In genomic region chr17:3482851-3483250, GRCh38 we compare ENCODE assay signal across 15 cellular contexts. TPM values are rescaled to one million over a fixed set of nuclear protein-coding genes. Genes with fewer than 3 reads are reported as not detected.
A peak's percentile ranks its signal among the peaks of the same experiment; 100 is the strongest.
DNase-seq lines count a peak whose midpoint lies in the region; ATAC-seq lines count a peak whose summit lies in the region.
"Had no signal": no experiment of that assay in that cellular context is flagged by ENCODE, and none has a peak within 500 bp of the region (broad histone marks: within the 10 kb centered on the region; RNA-seq: fewer than 3 reads in every experiment).

No MANE protein-coding gene starts in this region.

- no peak for ATAC-seq in GM21526 (IDR thresholded peaks at IDR 0.05; ENCODE audit: low FRiP score, unreplicated experiment)
- no peak for ATAC-seq in HG03521 (IDR thresholded peaks at IDR 0.05; ENCODE audit: unreplicated experiment)

- DNase-seq in H7 (peak; percentile 47), NT2/D1 (ENCODE audit: low read depth, low spot score) (peak; percentile 35), iPS DF 19.7 (ENCODE audit: low read depth, low spot score) (peak; percentile 45), globus pallidus (ENCODE audit: low spot score) (no peak)
- DNase-seq in activated effector memory CD4-positive, alpha-beta T cell treated with Interleukin-2 at 50 U/mL for 16 hours, result no peak
- DNase-seq: 8988T; CD4-positive, alpha-beta memory T cell; DMS153; DMS79; GF-D8 had no signal

- no peak overlapping the region for H3K27ac ChIP-seq in iPS-20b (ENCODE audit: low read length)
- H3K27ac ChIP-seq: BLaER1 had no signal

- H3K36me3 ChIP-seq in H7 (replicated peaks; ENCODE audit: control insufficient read depth, insufficient read depth, low read length) (no peaks in the 10 kb centered on the region), NT2/D1 (ENCODE audit: insufficient read depth, insufficient read length, low read length) (no peaks in the 10 kb centered on the region), iPS-20b (ENCODE audit: insufficient read depth, low read depth, low read length) (no peaks in the 10 kb centered on the region)
- H3K36me3 ChIP-seq: BLaER1 had no signal

- no peaks in the 10 kb centered on the region for H3K9me3 ChIP-seq in NT2/D1 (ENCODE audit: insufficient read depth, low read length)
- H3K9me3 ChIP-seq in iPS-20b (ENCODE audit: insufficient read depth, low read depth, low read length), result no peaks in the 10 kb centered on the region
- H3K9me3 ChIP-seq: BLaER1 had no signal

- no peaks in the 10 kb centered on the region for H3K27me3 ChIP-seq in H7 (ENCODE audit: control insufficient read depth, insufficient read depth, low read length)
- H3K27me3 ChIP-seq in NT2/D1 (ENCODE audit: insufficient read depth, insufficient read length), result no peaks in the 10 kb centered on the region
- H3K27me3 ChIP-seq in iPS-20b (ENCODE audit: insufficient read depth, low read length), result no peaks in the 10 kb centered on the region
- H3K27me3 ChIP-seq: BLaER1 had no signal

- H3K4me3 ChIP-seq in H7 (ENCODE audit: insufficient read depth, low read depth, low read length), result no peak overlapping the region
- H3K4me3 ChIP-seq in NT2/D1 (ENCODE audit: insufficient read length, low read depth), result no peak overlapping the region
- peak overlapping the region; percentile 28; the same call in 1 of the 2 replicates for H3K4me3 ChIP-seq in iPS-20b (ENCODE audit: low read length)
- H3K4me3 ChIP-seq: BLaER1 had no signal

- no peaks in the 10 kb centered on the region for H3K4me1 ChIP-seq in NT2/D1 (ENCODE audit: insufficient read depth, insufficient read length)
- peaks cover 22% of the 10 kb centered on the region; the same call in 1 of the 2 replicates for H3K4me1 ChIP-seq in iPS-20b (ENCODE audit: insufficient read depth, low read length)
- H3K4me1 ChIP-seq: BLaER1 had no signal

- H3K9ac ChIP-seq in NT2/D1 (ENCODE audit: insufficient read length, low read depth) (no peak overlapping the region), iPS-20b (ENCODE audit: low read depth, low read length) (no peak overlapping the region; the same call in 1 of the 2 replicates)
- H3K9ac ChIP-seq: BLaER1 had no signal

RNA-seq across cellular contexts. Expression of gene ASPA, which starts 7.1 kb away (rescaled TPM):
- total RNA-seq in H7 (2014; rRNA removed; shearing (Covaris generic)), result not detected in 2 replicates
- total RNA-seq: A673; CD4-positive, alpha-beta memory T cell had no signal

RNA-seq across cellular contexts. Expression of gene SPATA22, which starts 11.2 kb away (rescaled TPM):
- 0.10 and 1.3 TPM in 2 replicates for total RNA-seq in H7 (2014; rRNA removed; shearing (Covaris generic))
- total RNA-seq: A673; CD4-positive, alpha-beta memory T cell had no signal

RNA-seq across cellular contexts. Expression of gene OR1E2, which starts 49.2 kb away (rescaled TPM):
- not detected in 2 replicates for total RNA-seq in H7 (2014; rRNA removed; shearing (Covaris generic))
- total RNA-seq: A673; CD4-positive, alpha-beta memory T cell had no signal

Comparison
In these comparisons a context has a peak if more than half of its experiments do, and no peak if none do; other contexts are left out.
1. DNase-seq: peak in H7 (single experiment), NT2/D1 (single experiment) and iPS DF 19.7 (single experiment); none in globus pallidus (single experiment) and activated effector memory CD4-positive, alpha-beta T cell treated with Interleukin-2 at 50 U/mL for 16 hours (single experiment).